In genomic region chr4:8273450-8273849, GRCh38 we compare ENCODE assay signal across 13 cellular contexts. TPM values are rescaled to one million over a fixed set of nuclear protein-coding genes. Genes with fewer than 3 reads are reported as not detected.
"Had no signal": no experiment of that assay in that cellular context is flagged by ENCODE, and none has a peak within 500 bp of the region (broad histone marks: within the 10 kb centered on the region; RNA-seq: fewer than 3 reads in every experiment).

No MANE protein-coding gene starts in this region.

- H3K4me3 ChIP-seq: colonic mucosa, left lung had no signal

- H3K9me3 ChIP-seq: colonic mucosa, left lung had no signal

- H3K4me1 ChIP-seq: colonic mucosa had no signal

- DNase-seq: activated B cell treated with CpG ODN at 0.5 μM for 24 hours; activated CD4-positive, alpha-beta T cell treated with anti-CD3 and anti-CD28 coated beads, Interleukin-2, amount 10 ng/mL, durations not matched to agents 24 days and 14 days; activated naive CD4-positive, alpha-beta T cell treated with anti-CD3 and anti-CD28 coated beads, Interleukin-2, amount 10 ng/mL, durations not matched to agents 7 days and 5 days; activated T-cell treated with anti-CD3 and anti-CD28 coated beads for 4 hours; caudate nucleus; colonic mucosa; effector memory CD4-positive, alpha-beta T cell; posterior cingulate gyrus; T-helper 2 cell had no signal

- ATAC-seq: activated T-helper 17 cell treated with anti-CD3 and anti-CD28 coated beads, Interleukin-2, amount 50 U/mL, for 72 hours; left lung; stimulated activated effector memory CD8-positive, alpha-beta T cell treated with anti-CD3 and anti-CD28 coated beads, Interleukin-12 subunit alpha, Interleukin-12 subunit beta, amount 100 ng/mL, for 72 hours had no signal

- H3K36me3 ChIP-seq: colonic mucosa, left lung had no signal

RNA-seq across cellular contexts. Expression of gene HTRA3, which starts 3.9 kb away (rescaled TPM):
- total RNA-seq: activated B cell treated with CpG ODN at 0.5 μM for 24 hours; activated CD4-positive, alpha-beta T cell treated with anti-CD3 and anti-CD28 coated beads, Interleukin-2, amount 10 ng/mL, durations not matched to agents 24 days and 14 days; activated CD8-positive, alpha-beta memory T cell treated with anti-CD3 and anti-CD28 coated beads for 36 hours; activated T-helper 17 cell treated with anti-CD3 and anti-CD28 coated beads, Interleukin-2, amount 50 U/mL, for 72 hours had no signal
